16 cellular contexts compared by ENCODE assay signal in the genomic region with DNA sequence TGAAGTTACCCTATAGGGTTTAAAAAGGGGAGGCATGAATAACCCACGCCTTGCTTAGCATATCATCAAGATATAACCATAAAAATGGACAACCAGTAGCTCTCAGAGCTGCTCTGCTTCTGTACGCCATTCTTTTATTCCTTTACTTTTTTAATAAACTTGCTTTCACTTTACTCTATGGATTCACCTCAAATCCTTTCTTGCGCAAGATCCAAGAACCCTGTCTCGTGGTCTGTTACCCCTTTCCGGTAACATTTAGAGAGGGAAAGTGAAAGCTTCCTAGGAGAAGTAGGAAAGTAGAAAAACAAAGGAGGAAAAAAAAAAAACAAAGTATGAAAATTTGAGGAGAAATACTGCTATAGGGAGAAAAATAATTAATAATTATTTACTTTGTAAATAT.
"Had no signal": no experiment of that assay in that cellular context is flagged by ENCODE, and none has a peak within 500 bp of the region (broad histone marks: within the 10 kb centered on the region; RNA-seq: fewer than 3 reads in every experiment).

No MANE protein-coding gene starts in this region.

- H3K4me3 ChIP-seq: body of pancreas, lung, suprapubic skin, transverse colon, uterus had no signal

- H3K9me3 ChIP-seq: body of pancreas, suprapubic skin, transverse colon, uterus had no signal

- FAIRE-seq: islet of Langerhans had no signal

- H3K4me1 ChIP-seq: body of pancreas, transverse colon, uterus had no signal

- H3K36me3 ChIP-seq: suprapubic skin, transverse colon, uterus had no signal

- DNase-seq: activated B cell treated with CpG ODN at 0.5 μM for 24 hours; activated CD4-positive, alpha-beta memory T cell treated with anti-CD3 and anti-CD28 coated beads for 36 hours; activated CD4-positive, alpha-beta T cell treated with anti-CD3 and anti-CD28 coated beads for 4 hours; activated CD8-positive, alpha-beta memory T cell treated with anti-CD3 and anti-CD28 coated beads, Interleukin-2, amount 10 ng/mL, durations not matched to agents 7 days and 5 days; body of pancreas; hippocampal formation; retina; stimulated activated CD4-positive, alpha-beta T cell treated with anti-CD3 and anti-CD28 coated beads, Interleukin-12 subunit alpha, Interleukin-12 subunit beta, amount 100 ng/mL, for 4 hours; stimulated activated CD4-positive, alpha-beta T cell treated with anti-CD3 and anti-CD28 coated beads, Interleukin-1b, Interleukin-23, amount 100 ng/mL, for 48 hours; transverse colon; uterus had no signal

- H3K27ac ChIP-seq: body of pancreas, epithelial cell of prostate, foreskin keratinocyte, suprapubic skin, transverse colon, uterus had no signal
